Comparison of ENCODE assay signal across 1 cellular context in the genomic region with DNA sequence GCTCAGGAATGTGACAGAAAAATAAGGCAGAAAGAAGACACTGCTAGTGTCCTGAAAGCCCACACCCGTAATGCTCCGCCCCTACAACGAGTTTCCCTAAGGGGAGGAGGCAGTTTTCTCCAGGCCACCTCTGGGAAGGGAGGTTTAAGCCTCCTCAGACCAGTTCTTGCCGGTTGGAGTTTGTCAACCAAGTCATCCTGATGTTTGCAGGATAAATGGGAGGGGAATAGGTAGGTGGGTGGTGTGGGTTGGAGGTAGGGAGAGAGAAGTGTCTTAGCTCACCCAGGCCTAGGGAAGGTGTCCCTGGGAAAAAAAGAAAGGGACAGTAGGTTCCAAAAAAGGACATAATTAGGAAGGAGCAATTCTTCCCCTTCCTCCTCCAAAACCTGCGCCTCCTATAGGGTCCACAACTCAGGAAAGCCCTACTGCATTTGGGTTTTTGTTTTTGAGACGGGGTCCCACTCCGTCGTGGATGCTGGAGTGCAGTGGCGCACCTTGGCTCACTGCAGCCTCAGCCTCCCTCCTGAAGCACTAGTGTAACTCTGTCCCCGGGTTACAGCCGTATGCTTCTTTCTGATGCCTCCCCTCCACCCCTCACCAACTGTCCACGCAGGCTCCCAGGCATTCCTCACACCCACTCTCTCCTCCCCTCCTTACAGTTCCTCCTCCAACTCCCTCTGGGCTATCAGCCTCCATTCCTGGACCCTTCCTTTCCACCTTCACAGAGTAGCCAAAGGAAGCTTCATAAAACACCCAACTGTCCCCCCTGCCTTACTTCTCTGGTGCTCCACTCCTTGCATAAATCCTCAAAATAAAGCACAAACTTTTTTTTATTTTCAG.
TF ChIP-seq lines count a peak whose summit lies in the region.

No MANE protein-coding gene starts in this region.

TF ChIP-seq in H1, 55 proteins besides CTCF, POLR2A, EP300 and RAD21:
- TF ChIP-seq SP1 (IDR thresholded peaks at IDR 0.05; ENCODE audit: low read depth, low read length) (0 out of 2 replicates have a peak, but pooled peaks have one; percentile 23), TEAD4 (IDR thresholded peaks at IDR 0.05; ENCODE audit: low read depth, low read length) (no peak), TAF1 (IDR thresholded peaks at IDR 0.05; ENCODE audit: low read depth, low read length) (peak; percentile 45; the same call in 1 of the 2 replicates), JUND (IDR thresholded peaks at IDR 0.05; ENCODE audit: low read length) (no peak), CHD2 (IDR thresholded peaks at IDR 0.05; ENCODE audit: low read length) (no peak), TBP (IDR thresholded peaks at IDR 0.05; ENCODE audit: low read depth, low read length) (peak; percentile 16; the same call in 1 of the 2 replicates), CHD1 (IDR thresholded peaks at IDR 0.05; ENCODE audit: low read depth, low read length) (no peak), PHF8 (conservative IDR thresholded peaks at IDR 0.05; ENCODE audit: low read depth, low read length) (no peak), TAF7 (optimal IDR thresholded peaks at IDR 0.05; ENCODE audit: borderline replicate concordance, low read depth, low read length) (no peak)
